In genomic region chr11:1920909-1921575, GRCh38 we compare ENCODE assay signal across 16 cellular contexts. TPM values are rescaled to one million over a fixed set of nuclear protein-coding genes. Genes with fewer than 3 reads are reported as not detected.
A peak's percentile ranks its signal among the peaks of the same experiment; 100 is the strongest.
DNase-seq lines count a peak whose midpoint lies in the region; FAIRE-seq and TF ChIP-seq lines count a peak whose summit lies in the region.
"Had no signal": no experiment of that assay in that cellular context is flagged by ENCODE, and none has a peak within 500 bp of the region (broad histone marks: within the 10 kb centered on the region; RNA-seq: fewer than 3 reads in every experiment).

No MANE protein-coding gene starts in this region.

- no peak overlapping the region for H3K4ac ChIP-seq in neuronal stem cell (ENCODE audit: low read length)

- no peak overlapping the region for H2BK15ac ChIP-seq in neuronal stem cell (ENCODE audit: low read length)

- intact Hi-C loops in stomach (cut with DNase I; ENCODE audit: low total_unique reads) = no loop called here

- peak; percentile 30 for DNase-seq in GM12891 (ENCODE audit: insufficient read length, low spot score)
- peak; percentile 46 for DNase-seq in ecto neural progenitor cell (ENCODE audit: low spot score)
- DNase-seq in neuronal stem cell (ENCODE audit: low spot score) = no peak
- no peak for DNase-seq in NCI-H748 treated with DMSO at 0.1 percent for 48 hours (lab: John Stamatoyannopoulos, UW)
- no peak for DNase-seq in NCI-H82 (lab: John Stamatoyannopoulos, UW)
- no peak for DNase-seq in stomach
- no peak for DNase-seq in MG63
- DNase-seq: cortex of kidney, KBM-7, NCI-H1694 treated with DMSO at 0.1 percent for 48 hours, NCI-H69 had no signal

- no CpG with 5 or more reads among the region's 21 CpGs for WGBS in neuronal stem cell (ENCODE audit: extremely low coverage in 2 of 2, insufficient read length in 2 of 2, insufficient replicate concordance in 1 of 2), 2 donors
- 50 to 67% (median 57%) methylated on average over 9 to 21 of the region's 21 CpGs for WGBS in stomach, 5 donors

- H2AK5ac ChIP-seq in neuronal stem cell (ENCODE audit: low read depth, low read length) = peak overlapping the region; percentile 5

- no peak for TF ChIP-seq CTCF in stomach (IDR thresholded peaks at IDR 0.05)

- no peak for FAIRE-seq in GM12891 (lab: Jason Lieb, UNC)
- FAIRE-seq: G401.6 had no signal

- H3K9me3 ChIP-seq in neuronal stem cell (replicated peaks in 1 of 2; ENCODE audit: control insufficient read depth in 2 of 2, insufficient read depth in 1 of 2, low read depth in 1 of 2, low read length in 2 of 2) (no peaks in the 10 kb centered on the region), stomach (no peaks in the 10 kb centered on the region), MG63 (no peaks in the 10 kb centered on the region)

- H4K8ac ChIP-seq in neuronal stem cell (ENCODE audit: low read depth, low read length) = no peak overlapping the region

- no peak overlapping the region for H3K14ac ChIP-seq in neuronal stem cell (ENCODE audit: low read length)

- peaks cover 11% of the 10 kb centered on the region for H3K4me1 ChIP-seq in ACC112 (ENCODE audit: control insufficient read depth, insufficient read depth, low read length, unreplicated experiment)
- peaks cover 2 to 4% of the 10 kb centered on the region in 2 donors for H3K4me1 ChIP-seq in neuronal stem cell (ENCODE audit: control insufficient read depth in 2 of 2, insufficient read depth in 1 of 2, low read depth in 1 of 2, low read length in 2 of 2)
- H3K4me1 ChIP-seq in stomach = peaks cover 0 to 16% (median 9%) of the 10 kb centered on the region in 4 donors

- H3K4me2 ChIP-seq in neuronal stem cell (ENCODE audit: insufficient read depth, low read length, poor library complexity, severe bottlenecking) = no peak overlapping the region

- H3K27me3 ChIP-seq in ACC112 (ENCODE audit: insufficient read depth, low read length) = no peaks in the 10 kb centered on the region
- peaks cover 0 to 5% (median 0%) of the 10 kb centered on the region in 3 experiments for H3K27me3 ChIP-seq in neuronal stem cell (ENCODE audit: control insufficient read depth in 3 of 3, insufficient read depth in 3 of 3, low read depth in 1 of 3, low read length in 3 of 3)
- peaks cover 0 to 64% (median 10%) of the 10 kb centered on the region in 3 donors for H3K27me3 ChIP-seq in stomach
- no peaks in the 10 kb centered on the region for H3K27me3 ChIP-seq in MG63

- H2AFZ ChIP-seq in ACC112 (ENCODE audit: low read length, unreplicated experiment) (no peak overlapping the region), neuronal stem cell (ENCODE audit: low read length) (peak overlapping the region; percentile 35)

- TF ChIP-seq EP300 in stomach (IDR thresholded peaks at IDR 0.05) = no peak

- no peaks in the 10 kb centered on the region for H3K79me1 ChIP-seq in neuronal stem cell (ENCODE audit: low read depth, low read length)

- 0 out of 2 replicates have a peak overlapping the region, but pooled peaks have one; percentile 39 for H3K27ac ChIP-seq in ACC112 (ENCODE audit: low read depth, low read length)
- H3K27ac ChIP-seq in neuronal stem cell (replicated peaks; ENCODE audit: low read length) = no peak overlapping the region
- peak overlapping the region in 2 of 5 donors; percentile 32 to 69 for H3K27ac ChIP-seq in stomach

- peak overlapping the region; percentile 21 for H3K9ac ChIP-seq in neuronal stem cell (ENCODE audit: low read depth, low read length, poor library complexity)

- peak overlapping the region; percentile 38 for H3K18ac ChIP-seq in neuronal stem cell (ENCODE audit: low read length)

- no peak overlapping the region for H3K23ac ChIP-seq in neuronal stem cell (ENCODE audit: low read depth, low read length, poor library complexity)

- TF ChIP-seq POLR2A in GM12891 (IDR thresholded peaks at IDR 0.05; ENCODE audit: low read depth, low read length) (no peak), stomach (IDR thresholded peaks at IDR 0.05) (no peak)

- H3K79me2 ChIP-seq in ACC112 (ENCODE audit: control insufficient read depth, insufficient read depth, low read length, unreplicated experiment) = no peaks in the 10 kb centered on the region

- H4K91ac ChIP-seq in neuronal stem cell (ENCODE audit: low read depth, low read length, poor library complexity) = no peak overlapping the region

- no peaks in the 10 kb centered on the region for H3K36me3 ChIP-seq in ACC112 (ENCODE audit: insufficient read depth, low read length)
- no peaks in the 10 kb centered on the region for H3K36me3 ChIP-seq in neuronal stem cell (replicated peaks in 1 of 2; ENCODE audit: control insufficient read depth in 2 of 2, insufficient read depth in 2 of 2, low read length in 2 of 2)
- no peaks in the 10 kb centered on the region for H3K36me3 ChIP-seq in stomach
- no peaks in the 10 kb centered on the region for H3K36me3 ChIP-seq in MG63

- H2BK5ac ChIP-seq in neuronal stem cell (ENCODE audit: low read length) = no peak overlapping the region

- no peak overlapping the region for H2BK12ac ChIP-seq in neuronal stem cell (ENCODE audit: low read length)

- no peak overlapping the region for H2BK120ac ChIP-seq in neuronal stem cell (ENCODE audit: low read depth, low read length)

- no peak overlapping the region for H3K4me3 ChIP-seq in ACC112 (ENCODE audit: low read depth, low read length)
- no peak overlapping the region for H3K4me3 ChIP-seq in neuronal stem cell (ENCODE audit: low read length in 2 of 2)
- no peak overlapping the region for H3K4me3 ChIP-seq in stomach
- H3K4me3 ChIP-seq in MG63 = no peak overlapping the region

TF ChIP-seq in GM12891, 5 proteins besides CTCF, POLR2A, EP300 and RAD21:
- TF ChIP-seq SPI1 (IDR thresholded peaks at IDR 0.05; ENCODE audit: low read depth, low read length) = no peak
- TF ChIP-seq POU2F2 (IDR thresholded peaks at IDR 0.05; ENCODE audit: low read depth, low read length) = no peak
- TF ChIP-seq PAX5 (IDR thresholded peaks at IDR 0.05; ENCODE audit: insufficient read depth, low read length, severe bottlenecking) = no peak
- TF ChIP-seq TAF1 (IDR thresholded peaks at IDR 0.05; ENCODE audit: low read depth, low read length) = no peak
- no peak for TF ChIP-seq POLR2AphosphoS5 (IDR thresholded peaks at IDR 0.05; ENCODE audit: low read depth, low read length)

RNA-seq across cellular contexts. Expression of gene TNNT3, which starts 1.5 kb away (rescaled TPM):
- polyA plus RNA-seq in GM12891 (2012; ENCODE audit: low read depth, missing spikeins) = 1.5 TPM
- 0.49 TPM for polyA plus RNA-seq in neuronal stem cell (2013, experiment 1 of 2)
- 0.32 TPM for polyA plus RNA-seq in neuronal stem cell (2013, experiment 2 of 2)
- total RNA-seq in stomach = 1 to 10 TPM in 2 of 5 donors, not detected in 3; 2.3 to 7.2 TPM
- polyA plus RNA-seq in stomach = 10 to 100 TPM in 1 of 3 donors, 1 to 10 TPM in 1, under 1 TPM in 1; 0.75 to 14.5 (median 3.1) TPM
- not detected in 2 replicates for total RNA-seq in MG63 (2014; rRNA removed; shearing (Covaris generic); ENCODE audit: low replicate concordance)
- total RNA-seq: fibroblast of lung, SK-MEL-5 had no signal
- polyA plus RNA-seq: fibroblast of lung had no signal

RNA-seq across cellular contexts. Expression of gene MRPL23, which starts 26.1 kb away (rescaled TPM):
- 131 TPM for polyA plus RNA-seq in GM12891 (2012; ENCODE audit: low read depth, missing spikeins)
- 89.1 TPM for polyA plus RNA-seq in neuronal stem cell (2013, experiment 1 of 2)
- polyA plus RNA-seq in neuronal stem cell (2013, experiment 2 of 2) = 89.3 TPM
- total RNA-seq in stomach = 100 to 1,000 TPM in 2 of 5 donors, 10 to 100 TPM in 3; 14.0 to 281 (median 73.8) TPM
- polyA plus RNA-seq in stomach = 100 to 1,000 TPM; 114 to 317 (median 231) TPM
- total RNA-seq in MG63 (2014; rRNA removed; shearing (Covaris generic); ENCODE audit: low replicate concordance) = 26.6 TPM in 1 of 2 replicates, not detected in the other

RNA-seq across cellular contexts. Expression of gene PRR33, which starts 29.3 kb away (rescaled TPM):
- 5.7 TPM for polyA plus RNA-seq in GM12891 (2012; ENCODE audit: low read depth, missing spikeins)
- polyA plus RNA-seq in neuronal stem cell (2013, experiment 1 of 2) = not detected
- not detected for polyA plus RNA-seq in neuronal stem cell (2013, experiment 2 of 2)
- not detected for total RNA-seq in stomach
- polyA plus RNA-seq in stomach = under 1 TPM in 1 of 3 donors, not detected in 2; 0.03 TPM
- total RNA-seq in MG63 (2014; rRNA removed; shearing (Covaris generic); ENCODE audit: low replicate concordance) = not detected in 2 replicates
- total RNA-seq: fibroblast of lung, mesothelial cell of epicardium, SK-MEL-5 had no signal
- polyA plus RNA-seq: fibroblast of lung had no signal

Comparison
In these comparisons a context has a peak if more than half of its experiments do, and no peak if none do; other contexts are left out.
1. DNase-seq: peak in GM12891 (single experiment) and ecto neural progenitor cell (single experiment); none in neuronal stem cell (single experiment), NCI-H748 treated with DMSO at 0.1 percent for 48 hours (single experiment), NCI-H82 (single experiment), stomach (single experiment) and MG63 (single experiment).